Comparison of ENCODE assay signal across 32 cellular contexts in the genomic region with DNA sequence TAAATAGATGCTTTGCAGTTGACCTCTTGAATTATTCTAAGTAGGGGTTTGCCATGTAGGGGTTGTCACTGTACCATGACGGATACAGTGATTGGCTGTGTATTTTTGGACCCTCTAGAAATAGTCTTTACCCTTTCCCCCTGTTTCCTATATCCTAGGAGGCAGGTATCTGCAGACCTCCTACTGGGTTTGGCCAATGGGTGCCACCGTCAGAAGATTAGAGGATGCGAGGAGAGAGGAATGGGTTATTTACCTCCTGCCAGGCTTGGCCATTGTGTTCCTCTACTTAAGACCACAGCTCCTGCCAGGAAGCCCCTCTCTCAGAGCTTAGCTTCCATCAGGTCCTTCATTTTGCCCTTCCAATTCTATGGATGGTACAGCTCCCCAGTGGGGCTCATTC. TPM values are rescaled to one million over a fixed set of nuclear protein-coding genes. Genes with fewer than 3 reads are reported as not detected.
"Had no signal": no experiment of that assay in that cellular context is flagged by ENCODE, and none has a peak within 500 bp of the region (broad histone marks: within the 10 kb centered on the region; RNA-seq: fewer than 3 reads in every experiment).

No MANE protein-coding gene starts in this region.

- H3K27me3 Mint-ChIP-seq: progenitor cell of endocrine pancreas; stimulated activated memory B cell treated with anti-CD40 and anti-IgM and Interleukin-4, amounts not matched to agents 10 μg/mL and 1 μg/mL and 100 μg/mL, for 72 hours had no signal

- H3K9me3 ChIP-seq: left ventricle myocardium inferior, mucosa of descending colon, ovary, right atrium auricular region, right lobe of liver, stomach, testis, thyroid gland, transverse colon, upper lobe of right lung had no signal

- ATAC-seq: mucosa of descending colon; naive thymus-derived CD4-positive, alpha-beta T cell; right lobe of liver; stimulated activated naive CD8-positive, alpha-beta T cell treated with anti-CD3 and anti-CD28 coated beads, Interleukin-15, Interleukin-2, amounts not matched to agents 100 U/mL and 50 U/mL, for 24 hours; upper lobe of right lung had no signal

- DNase-seq: islet precursor cell; left ventricle myocardium inferior; midbrain; mucosa of descending colon; naive thymus-derived CD4-positive, alpha-beta T cell; ovary; right lobe of liver; stimulated activated CD4-positive, alpha-beta T cell treated with anti-CD3 and anti-CD28 coated beads, Interleukin-1b, Interleukin-23, amount 100 ng/mL, for 48 hours; stimulated activated CD4-positive, alpha-beta T cell treated with anti-CD3 and anti-CD28 coated beads, Interleukin-2, amount 100 ng/mL, for 48 hours; stimulated activated CD4-positive, alpha-beta T cell treated with anti-CD3 and anti-CD28 coated beads, Interleukin-4, amount 100 ng/mL, for 4 hours; stimulated activated CD8-positive, alpha-beta memory T cell treated with anti-CD3 and anti-CD28 coated beads, Interleukin-4, amount 100 ng/mL, for 48 hours; stimulated activated naive CD8-positive, alpha-beta T cell treated with anti-CD3 and anti-CD28 coated beads, Interleukin-15, Interleukin-2, amounts not matched to agents 100 U/mL and 50 U/mL, for 24 hours; stomach; testis; thyroid gland; transverse colon; upper lobe of right lung had no signal

- H3K4me1 ChIP-seq: left ventricle myocardium inferior, right atrium auricular region, right lobe of liver, testis, thyroid gland, transverse colon, upper lobe of right lung had no signal

- H3K79me2 ChIP-seq: hepatocyte had no signal

- H3K27ac ChIP-seq: hepatocyte, left ventricle myocardium inferior, ovary, right atrium auricular region, right lobe of liver, stomach, testis, thyroid gland, transverse colon, upper lobe of right lung had no signal

- H3K4me3 Mint-ChIP-seq: naive thymus-derived CD4-positive, alpha-beta T cell; natural killer cell treated with Interleukin-12 subunit alpha and Interleukin-12 subunit beta and Interleukin-15 and Interleukin-18, amount 100 ng/mL, for 72 hours; stimulated activated memory B cell treated with anti-CD40 and anti-IgM and Interleukin-4, amounts not matched to agents 10 μg/mL and 1 μg/mL and 100 μg/mL, for 72 hours had no signal

- H3K4me1 Mint-ChIP-seq: naive thymus-derived CD4-positive, alpha-beta T cell; stimulated activated memory B cell treated with anti-CD40 and anti-IgM and Interleukin-4, amounts not matched to agents 10 μg/mL and 1 μg/mL and 100 μg/mL, for 72 hours had no signal

- H3K27me3 ChIP-seq: hepatocyte, ovary, right atrium auricular region, right lobe of liver, stomach, testis, thyroid gland, transverse colon had no signal

- H3K27ac Mint-ChIP-seq: naive thymus-derived CD4-positive, alpha-beta T cell; natural killer cell treated with Interleukin-12 subunit alpha and Interleukin-12 subunit beta and Interleukin-15 and Interleukin-18, amount 100 ng/mL, for 72 hours; progenitor cell of endocrine pancreas; stimulated activated memory B cell treated with anti-CD40 and anti-IgM and Interleukin-4, amounts not matched to agents 10 μg/mL and 1 μg/mL and 100 μg/mL, for 72 hours had no signal

- H3K36me3 ChIP-seq: left ventricle myocardium inferior, ovary, right atrium auricular region, right lobe of liver, stomach, thyroid gland, transverse colon, upper lobe of right lung had no signal

- H3K9me3 Mint-ChIP-seq: naive thymus-derived CD4-positive, alpha-beta T cell; natural killer cell treated with Interleukin-12 subunit alpha and Interleukin-12 subunit beta and Interleukin-15 and Interleukin-18, amount 100 ng/mL, for 72 hours; stimulated activated memory B cell treated with anti-CD40 and anti-IgM and Interleukin-4, amounts not matched to agents 10 μg/mL and 1 μg/mL and 100 μg/mL, for 72 hours had no signal

- H2AFZ ChIP-seq: hepatocyte had no signal

- H3K4me3 ChIP-seq: hepatocyte, left ventricle myocardium inferior, lung, mucosa of descending colon, ovary, right atrium auricular region, right lobe of liver, smooth muscle cell, stomach, testis, thyroid gland, transverse colon, upper lobe of right lung had no signal

- H3K36me3 Mint-ChIP-seq: naive thymus-derived CD4-positive, alpha-beta T cell; natural killer cell treated with Interleukin-12 subunit alpha and Interleukin-12 subunit beta and Interleukin-15 and Interleukin-18, amount 100 ng/mL, for 72 hours; stimulated activated memory B cell treated with anti-CD40 and anti-IgM and Interleukin-4, amounts not matched to agents 10 μg/mL and 1 μg/mL and 100 μg/mL, for 72 hours had no signal

- H3K4me2 ChIP-seq: hepatocyte, smooth muscle cell had no signal

RNA-seq across cellular contexts. Expression of gene CLRN1, which starts 40.2 kb away (rescaled TPM):
- total RNA-seq: hepatocyte; kidney epithelial cell; left ventricle myocardium inferior; lower leg skin; lung; mesenteric fat pad; mucosa of descending colon; myocyte; naive thymus-derived CD4-positive, alpha-beta T cell; natural killer cell treated with Interleukin-12 subunit alpha and Interleukin-12 subunit beta and Interleukin-15 and Interleukin-18, amount 100 ng/mL, for 72 hours; omental fat pad; ovary; progenitor cell of endocrine pancreas; pulmonary artery endothelial cell; renal cortical epithelial cell; right atrium auricular region; right lobe of liver; skeletal muscle tissue; smooth muscle cell; stomach; thyroid gland; upper lobe of right lung had no signal
- polyA plus RNA-seq: hepatocyte; lung; naive thymus-derived CD4-positive, alpha-beta T cell; ovary; smooth muscle cell; stomach had no signal
